Comparison of ENCODE assay signal across 19 cellular contexts in genomic region chr1:205689479-205689878, GRCh38.
"Had no signal": no experiment of that assay in that cellular context is flagged by ENCODE, and none has a peak within 500 bp of the region (broad histone marks: within the 10 kb centered on the region; RNA-seq: fewer than 3 reads in every experiment).

No MANE protein-coding gene starts in this region.

- H3K27me3 ChIP-seq: colonic mucosa, esophagus squamous epithelium, ovary, sigmoid colon had no signal

- H3K27me3 Mint-ChIP-seq: natural killer cell treated with Interleukin-12 subunit alpha and Interleukin-12 subunit beta and Interleukin-15 and Interleukin-18, amount 100 ng/mL, for 72 hours had no signal

- H3K9me3 Mint-ChIP-seq: activated naive CD4-positive, alpha-beta T cell treated with anti-CD3 and anti-CD28 coated beads for 36 hours; activated T-helper 2 cell treated with anti-CD3 and anti-CD28 coated beads, Interferon-gamma antibody, Interleukin-2, Interleukin-4, amounts not matched to agents 10 μg/mL and 5 μg/mL and 100 μg/mL, durations not matched to agents 14 hours and 24 hours and 36 hours; natural killer cell treated with Interleukin-12 subunit alpha and Interleukin-12 subunit beta and Interleukin-15 and Interleukin-18, amount 100 ng/mL, for 72 hours; stimulated activated effector memory CD8-positive, alpha-beta T cell treated with anti-CD3 and anti-CD28 coated beads, Interleukin-12 subunit alpha, Interleukin-12 subunit beta, amount 100 ng/mL, for 72 hours had no signal

- H3K9me3 ChIP-seq: colonic mucosa, esophagus squamous epithelium, ovary, sigmoid colon had no signal

- ATAC-seq: natural killer cell treated with Interleukin-12 subunit alpha and Interleukin-12 subunit beta and Interleukin-15 and Interleukin-18, amount 100 ng/mL, for 72 hours; stimulated activated effector memory CD8-positive, alpha-beta T cell treated with anti-CD3 and anti-CD28 coated beads, Interleukin-12 subunit alpha, Interleukin-12 subunit beta, amount 100 ng/mL, for 72 hours had no signal

- H3K27ac Mint-ChIP-seq: activated naive CD4-positive, alpha-beta T cell treated with anti-CD3 and anti-CD28 coated beads for 36 hours; activated T-helper 2 cell treated with anti-CD3 and anti-CD28 coated beads, Interferon-gamma antibody, Interleukin-2, Interleukin-4, amounts not matched to agents 10 μg/mL and 5 μg/mL and 100 μg/mL, durations not matched to agents 14 hours and 24 hours and 36 hours; natural killer cell treated with Interleukin-12 subunit alpha and Interleukin-12 subunit beta and Interleukin-15 and Interleukin-18, amount 100 ng/mL, for 72 hours; stimulated activated effector memory CD8-positive, alpha-beta T cell treated with anti-CD3 and anti-CD28 coated beads, Interleukin-12 subunit alpha, Interleukin-12 subunit beta, amount 100 ng/mL, for 72 hours had no signal

- DNase-seq: activated CD4-positive, alpha-beta T cell treated with anti-CD3 and anti-CD28 coated beads for 1 hour; activated CD4-positive, alpha-beta T cell treated with anti-CD3 and anti-CD28 coated beads, Interleukin-2, amount 50 U/mL, for 48 hours; activated naive CD4-positive, alpha-beta T cell treated with anti-CD3 and anti-CD28 coated beads for 36 hours; activated T-cell treated with anti-CD3 and anti-CD28 coated beads, Interleukin-2, amount 50 U/mL, for 1 hour; colonic mucosa; effector CD4-positive, alpha-beta T cell; esophagus squamous epithelium; glutamatergic neuron; hypothalamus; mesendoderm; ovary; sigmoid colon; stimulated activated CD4-positive, alpha-beta T cell treated with anti-CD3 and anti-CD28 coated beads, Interleukin-12 subunit alpha, Interleukin-12 subunit beta, amount 100 ng/mL, for 4 hours; stimulated activated CD4-positive, alpha-beta T cell treated with anti-CD3 and anti-CD28 coated beads, Interleukin-2, amount 100 ng/mL, for 24 hours; T-helper 1 cell; T1000 had no signal

- H3K4me1 ChIP-seq: colonic mucosa, esophagus squamous epithelium, sigmoid colon had no signal

- H3K36me3 ChIP-seq: colonic mucosa, esophagus squamous epithelium, ovary, sigmoid colon had no signal

- H3K4me3 Mint-ChIP-seq: activated naive CD4-positive, alpha-beta T cell treated with anti-CD3 and anti-CD28 coated beads for 36 hours; stimulated activated effector memory CD8-positive, alpha-beta T cell treated with anti-CD3 and anti-CD28 coated beads, Interleukin-12 subunit alpha, Interleukin-12 subunit beta, amount 100 ng/mL, for 72 hours had no signal

- H3K36me3 Mint-ChIP-seq: natural killer cell treated with Interleukin-12 subunit alpha and Interleukin-12 subunit beta and Interleukin-15 and Interleukin-18, amount 100 ng/mL, for 72 hours; stimulated activated effector memory CD8-positive, alpha-beta T cell treated with anti-CD3 and anti-CD28 coated beads, Interleukin-12 subunit alpha, Interleukin-12 subunit beta, amount 100 ng/mL, for 72 hours had no signal

- H3K4me3 ChIP-seq: colonic mucosa, esophagus squamous epithelium, ovary, sigmoid colon had no signal

- H3K27ac ChIP-seq: colonic mucosa, esophagus squamous epithelium, ovary, sigmoid colon had no signal
